Comparison of ENCODE assay signal across 8 cellular contexts in genomic region chr2:164840458-164840929, GRCh38. TPM values are rescaled to one million over a fixed set of nuclear protein-coding genes. Genes with fewer than 3 reads are reported as not detected.
A peak's percentile ranks its signal among the peaks of the same experiment; 100 is the strongest.
DNase-seq lines count a peak whose midpoint lies in the region; ATAC-seq, FAIRE-seq and TF ChIP-seq lines count a peak whose summit lies in the region.

No MANE protein-coding gene starts in this region.

- no peak overlapping the region for H2BK120ac ChIP-seq in H1 (replicated peaks; ENCODE audit: low read depth, low read length)

- H2BK20ac ChIP-seq in H1 (ENCODE audit: low read length): no peak overlapping the region

- no peak for FAIRE-seq in H1 (lab: Jason Lieb, UNC)

- H3K14ac ChIP-seq in H1 (ENCODE audit: insufficient read length): no peak overlapping the region

- H3K18ac ChIP-seq in H1 (ENCODE audit: extremely low read depth, low read length): no peak overlapping the region

- no peak overlapping the region for H4K5ac ChIP-seq in H1 (ENCODE audit: insufficient read length, low read depth, low read length)

- peaks cover 10% of the 10 kb centered on the region; the same call in 1 of the 2 replicates for H3K23me2 ChIP-seq in H1 (ENCODE audit: low read depth, low read length)

- POLR2A ChIA-PET in H1 (lab: Charles Lee; ENCODE audit: partially characterized antibody): interaction anchor here (1.0 to 2.5 kb wide), 3 partner anchors 8 to 98 kb away, joined by 3 to 10 read pairs (median 3); no protein-coding TSS in a partner anchor

- no peak for TF ChIP-seq RAD21 in H1 (IDR thresholded peaks at IDR 0.05 in 1 of 2, conservative IDR thresholded peaks at IDR 0.05 in 1 of 2; ENCODE audit: low read depth in 2 of 2, low read length in 2 of 2)

- no peak overlapping the region for H4K8ac ChIP-seq in H1 (ENCODE audit: extremely low read depth, insufficient read depth, low read length)

- no peak overlapping the region for H2BK5ac ChIP-seq in H1 (ENCODE audit: low read depth, low read length)

- H3K23ac ChIP-seq in H1 (ENCODE audit: insufficient read length): no peak overlapping the region

- H3K36me3 ChIP-seq in OCI-LY1 (ENCODE audit: insufficient read depth, low read length) (no peaks in the 10 kb centered on the region), H1 (ENCODE audit: control insufficient read depth in 2 of 4, insufficient read depth in 4 of 4, low read length in 3 of 4) (no peaks in the 10 kb centered on the region), mesodermal cell (ENCODE audit: control insufficient read depth, insufficient read depth, low read length) (no peaks in the 10 kb centered on the region), upper lobe of left lung (no peaks in the 10 kb centered on the region)

- H3K27ac ChIP-seq in OCI-LY1 (ENCODE audit: low read depth, low read length, poor library complexity, severe bottlenecking) (no peak overlapping the region), H1 (ENCODE audit: low read depth, low read length) (no peak overlapping the region), mesodermal cell (ENCODE audit: low read depth, low read length, severe bottlenecking) (no peak overlapping the region), upper lobe of left lung (peak overlapping the region; percentile 96 to 99 (median 98))

- no peaks in the 10 kb centered on the region for H4K20me1 ChIP-seq in OCI-LY1 (ENCODE audit: insufficient read depth, low read length)
- peaks cover 0 to 3% of the 10 kb centered on the region in 2 experiments for H4K20me1 ChIP-seq in H1 (replicated peaks in 1 of 2; ENCODE audit: control insufficient read depth in 1 of 2, insufficient read depth in 2 of 2, low read length in 2 of 2)

- H3K9ac ChIP-seq in OCI-LY1 (ENCODE audit: low read length) (no peak overlapping the region), H1 (replicated peaks in 1 of 4; ENCODE audit: extremely low read depth in 1 of 4, low read depth in 3 of 4, low read length in 3 of 4) (peak overlapping the region in 2 of 4 experiments; percentile 29 to 39; a peak in 2 of 7 replicates)

- no peak overlapping the region for H2AK5ac ChIP-seq in H1 (ENCODE audit: low read depth, low read length)

- TF ChIP-seq EP300 in H1 (IDR thresholded peaks at IDR 0.05; ENCODE audit: borderline replicate concordance in 1 of 2, low read depth in 2 of 2, low read length in 2 of 2): no peak
- TF ChIP-seq EP300 in upper lobe of left lung (IDR thresholded peaks at IDR 0.05): no peak

- DNase-seq in activated CD8-positive, alpha-beta memory T cell treated with anti-CD3 and anti-CD28 coated beads, Interleukin-2, amount 50 U/mL, for 48 hours: peak; percentile 51
- DNase-seq in activated CD8-positive, alpha-beta memory T cell treated with anti-CD3 and anti-CD28 coated beads for 24 hours: no peak
- DNase-seq in H1 (ENCODE audit: low read depth in 1 of 2, low spot score in 2 of 2) (peak in 1 of 2 experiments; percentile 59), upper lobe of left lung (peak; percentile 77 to 92), OCI-M2 (lab: John Stamatoyannopoulos, UW; ENCODE audit: unreplicated experiment) (no peak)

- ATAC-seq in upper lobe of left lung (ENCODE audit: low FRiP score in 2 of 2) (peak; percentile 57 to 83), GM18858 (IDR thresholded peaks at IDR 0.05; ENCODE audit: unreplicated experiment) (no peak)

- H3F3A ChIP-seq in OCI-LY1 (ENCODE audit: insufficient read depth, low read length): no peaks in the 10 kb centered on the region

- 0 out of 2 replicates have a peak overlapping the region, but pooled peaks have one; percentile 17 for H2BK12ac ChIP-seq in H1 (ENCODE audit: low read depth, low read length)

- H3K9me2 ChIP-seq in OCI-LY1 (ENCODE audit: low read depth, low read length): no peaks in the 10 kb centered on the region

- TF ChIP-seq CTCF in OCI-LY1 (IDR thresholded peaks at IDR 0.05; ENCODE audit: low read length) (no peak), H1 (IDR thresholded peaks at IDR 0.05; ENCODE audit: control extremely low read depth in 1 of 3, insufficient read depth in 1 of 3, low read depth in 1 of 3, low read length in 3 of 3) (no peak), upper lobe of left lung (IDR thresholded peaks at IDR 0.05) (no peak)

- H3K9me3 ChIP-seq in OCI-LY1 (ENCODE audit: low read length) (no peaks in the 10 kb centered on the region), H1 (ENCODE audit: insufficient read depth in 2 of 2, low read depth in 1 of 2, low read length in 1 of 2) (no peaks in the 10 kb centered on the region), mesodermal cell (ENCODE audit: control insufficient read depth, low read length) (no peaks in the 10 kb centered on the region), upper lobe of left lung (no peaks in the 10 kb centered on the region)

- H2AFZ ChIP-seq in OCI-LY1 (ENCODE audit: low read length) (no peak overlapping the region), H1 (ENCODE audit: low read length) (peak overlapping the region; percentile 64; the same call in 1 of the 2 replicates)

- no peaks in the 10 kb centered on the region for H3K27me3 ChIP-seq in OCI-LY1 (ENCODE audit: insufficient read depth, low read length)
- peaks cover 0 to 6% (median 0%) of the 10 kb centered on the region in 4 experiments; a peak in 1 of 7 replicates for H3K27me3 ChIP-seq in H1 (replicated peaks in 1 of 4; ENCODE audit: control insufficient read depth in 3 of 4, extremely low read depth in 1 of 4, insufficient read depth in 3 of 4, low read length in 3 of 4)
- no peaks in the 10 kb centered on the region for H3K27me3 ChIP-seq in upper lobe of left lung

- no peak for TF ChIP-seq POLR2A in H1 (IDR thresholded peaks at IDR 0.05; ENCODE audit: control extremely low read depth in 1 of 2, low read depth in 2 of 2, low read length in 2 of 2)
- peak in 2 of 4 donors; percentile 37 to 65 for TF ChIP-seq POLR2A in upper lobe of left lung (IDR thresholded peaks at IDR 0.05)

- no peaks in the 10 kb centered on the region for H3K79me1 ChIP-seq in H1 (ENCODE audit: low read depth, low read length)

- no peak overlapping the region for H3K4ac ChIP-seq in H1 (replicated peaks; ENCODE audit: insufficient read length, low read depth, low read length)

- H3K4me1 ChIP-seq in OCI-LY1 (ENCODE audit: insufficient read depth, low read length, severe bottlenecking) (peaks cover 4% of the 10 kb centered on the region), H1 (replicated peaks in 1 of 4; ENCODE audit: control insufficient read depth in 3 of 4, insufficient read depth in 4 of 4, low read length in 3 of 4) (peaks cover 0 to 3% (median 1%) of the 10 kb centered on the region in 4 experiments; a peak in 2 of 7 replicates), mesodermal cell (ENCODE audit: control insufficient read depth, insufficient read depth, low read length, poor library complexity, severe bottlenecking) (peaks cover 7% of the 10 kb centered on the region), upper lobe of left lung (peaks cover 17 to 39% (median 29%) of the 10 kb centered on the region in 4 donors)

- H3K79me2 ChIP-seq in OCI-LY1 (ENCODE audit: insufficient read depth, low read length) (no peaks in the 10 kb centered on the region), H1 (ENCODE audit: control insufficient read depth in 1 of 2, insufficient read depth in 2 of 2, low read length in 2 of 2) (no peaks in the 10 kb centered on the region)

- H3K4me2 ChIP-seq in OCI-LY1 (ENCODE audit: low read length) (peak overlapping the region; percentile 69), H1 (ENCODE audit: insufficient read depth in 1 of 2, low read depth in 2 of 2, low read length in 2 of 2) (peak overlapping the region; percentile 91 to 96)

- H3K4me3 ChIP-seq in OCI-LY1 (ENCODE audit: low read depth, low read length, poor library complexity, severe bottlenecking) (peak overlapping the region; percentile 57), H1 (ENCODE audit: extremely low read depth in 1 of 4, insufficient read depth in 2 of 4, low read depth in 3 of 4, low read length in 4 of 4) (peak overlapping the region; percentile 73 to 83 (median 78)), mesodermal cell (ENCODE audit: extremely low read depth, insufficient read depth, low read length, poor library complexity, severe bottlenecking) (peak overlapping the region; percentile 72), upper lobe of left lung (peak overlapping the region; percentile 68 to 86 (median 78))

- CTCF ChIA-PET in H1 (lab: Charles Lee; ENCODE audit: partially characterized antibody): interaction anchor here (0.7 to 3.0 kb wide), 7 partner anchors 9 to 292 kb away, joined by 3 to 35 read pairs (median 8); no protein-coding TSS in a partner anchor

- H2BK15ac ChIP-seq in H1 (ENCODE audit: low read length): no peak overlapping the region

- H4K91ac ChIP-seq in H1 (replicated peaks; ENCODE audit: insufficient read length, low read length): no peak overlapping the region

- H3K56ac ChIP-seq in H1 (replicated peaks; ENCODE audit: insufficient read length, low read depth, low read length): no peak overlapping the region

- WGBS in H1 (ENCODE audit: extremely low coverage in 1 of 2, insufficient coverage in 1 of 2, insufficient read length in 1 of 2, insufficient replicate concordance in 2 of 2, low coverage in 1 of 2, low lambda C conversion rate in 2 of 2, missing lambda C conversion rate in 1 of 2), 2 experiments: 5% methylated on average over 12 of the region's 12 CpGs; no CpG with 5 or more reads in 1 of the 2 experiments
- 3 to 13% methylated on average over 11 to 12 of the region's 12 CpGs for WGBS in mesodermal cell (ENCODE audit: insufficient coverage in 2 of 2), 2 experiments
- 2% methylated on average over 6 to 12 of the region's 12 CpGs for WGBS in upper lobe of left lung, 2 donors

TF ChIP-seq in H1, 55 proteins besides CTCF, POLR2A, EP300 and RAD21:
- peak; percentile 96 for TF ChIP-seq SAP30 (IDR thresholded peaks at IDR 0.05; ENCODE audit: insufficient read depth, insufficient replicate concordance, low read length)
- peak in 1 of 2 experiments; percentile 60; a peak in 1 of 4 replicates for TF ChIP-seq HDAC2 (IDR thresholded peaks at IDR 0.05; ENCODE audit: borderline replicate concordance in 1 of 2, low read depth in 2 of 2, low read length in 2 of 2)
- no peak for TF ChIP-seq NANOG (IDR thresholded peaks at IDR 0.05; ENCODE audit: insufficient read depth, low read depth, low read length, poor library complexity, severe bottlenecking)
- TF ChIP-seq SIN3A (conservative IDR thresholded peaks at IDR 0.05 in 1 of 2, IDR thresholded peaks at IDR 0.05 in 1 of 2; ENCODE audit: low read depth in 1 of 2, low read length in 2 of 2): peak; percentile 94 to 95

RNA-seq across cellular contexts. Expression of gene COBLL1, which starts 1.1 kb away (rescaled TPM):
- 5.2 and 6.2 TPM in 2 replicates for total RNA-seq in H1 (2021; fragmentation: NEBNext Ultra II Directional; extraction: Animal tissue kit (Norgen Biotek cat#: 25700))
- 1.4 and 2.2 TPM in 2 replicates for polyA plus RNA-seq in H1 (2011; rRNA removed)
- polyA plus RNA-seq in H1 (2011; cell fraction: cytosol; rRNA removed): 1.3 TPM
- 5.5 TPM for polyA plus RNA-seq in H1 (2011; cell fraction: nucleus; rRNA removed)
- 0.75 to 2.8 TPM (median 1.8 TPM) in 4 replicates for polyA plus RNA-seq in H1 (2012, experiment 1 of 2)
- polyA plus RNA-seq in H1 (2012, experiment 2 of 2): 0.68 TPM
- polyA plus RNA-seq in H1 (2013, experiment 1 of 2): 2.2 TPM
- polyA plus RNA-seq in H1 (2013, experiment 2 of 2): 2.1 TPM
- 11.0 and 11.6 TPM in 2 replicates for polyA minus RNA-seq in H1 (2011; rRNA and poly(A)+ RNA removed)
- polyA minus RNA-seq in H1 (2011; cell fraction: cytosol; rRNA and poly(A)+ RNA removed): 4.3 TPM
- 36.1 TPM for polyA minus RNA-seq in H1 (2011; cell fraction: nucleus; rRNA and poly(A)+ RNA removed)
- 22.2 TPM for polyA plus RNA-seq in mesodermal cell (2013, experiment 1 of 2)
- 39.7 TPM for polyA plus RNA-seq in mesodermal cell (2013, experiment 2 of 2)
- total RNA-seq in upper lobe of left lung: 100 to 1,000 TPM in 2 of 6 donors, 10 to 100 TPM in 4; 64.3 to 128 (median 90.1) TPM

Comparison
In these comparisons a context has a peak if more than half of its experiments do, and no peak if none do; other contexts are left out.
1. DNase-seq: peak in activated CD8-positive, alpha-beta memory T cell treated with anti-CD3 and anti-CD28 coated beads, Interleukin-2, amount 50 U/mL, for 48 hours (single experiment) and upper lobe of left lung (2 of 2); none in activated CD8-positive, alpha-beta memory T cell treated with anti-CD3 and anti-CD28 coated beads for 24 hours (single experiment) and OCI-M2 (single experiment).
2. H3K27ac ChIP-seq: peak in upper lobe of left lung (4 of 4); none in OCI-LY1 (single experiment), H1 (single experiment) and mesodermal cell (single experiment).
3. Peak in every context shown above with its lines, with median percentiles within 50 percentile points of each other: H3K4me3 ChIP-seq.